In the genomic region with DNA sequence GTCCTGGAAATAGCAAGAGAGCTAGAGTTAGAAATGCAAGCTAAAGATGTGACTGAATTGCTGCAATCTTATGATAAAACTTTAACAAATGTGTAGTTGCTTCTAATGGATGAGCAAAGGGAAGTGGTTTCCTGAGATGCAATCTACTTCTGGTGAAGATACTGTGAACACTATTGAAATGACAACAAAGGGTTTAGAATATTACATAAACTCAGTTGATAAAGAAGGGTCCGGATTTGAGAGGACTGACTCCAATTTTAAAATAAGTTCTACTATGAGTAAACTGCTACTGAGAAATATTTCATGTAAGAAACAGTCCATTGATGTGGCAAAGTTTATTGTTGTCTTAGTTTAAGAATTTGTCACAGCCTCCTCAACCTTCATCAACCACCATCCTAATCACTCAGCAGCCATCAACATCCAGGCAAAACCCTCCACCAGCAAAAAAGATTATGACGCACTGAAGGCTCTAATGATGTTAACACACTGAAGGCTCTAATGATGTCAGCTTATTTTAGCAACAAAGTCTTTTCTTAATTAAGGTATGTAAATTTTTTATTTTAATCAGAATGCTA, we compare ENCODE assay signal across 23 cellular contexts.
"Had no signal": no experiment of that assay in that cellular context is flagged by ENCODE, and none has a peak within 500 bp of the region (broad histone marks: within the 10 kb centered on the region; RNA-seq: fewer than 3 reads in every experiment).

No MANE protein-coding gene starts in this region.

- H3K27me3 ChIP-seq: colonic mucosa, esophagus squamous epithelium, gastrocnemius medialis, heart right ventricle, left lung had no signal

- H3K27ac ChIP-seq: colonic mucosa, esophagus squamous epithelium, gastrocnemius medialis, heart right ventricle, left lung, lower lobe of right lung had no signal

- ATAC-seq: esophagus mucosa, gastrocnemius medialis, heart right ventricle, left cardiac atrium, left lung, left ventricle myocardium superior, lower lobe of right lung, mucosa of descending colon had no signal

- H3K9me3 Mint-ChIP-seq: dendritic cell treated with granulocyte-macrophage colony-stimulating factor and Interleukin-4, amounts not matched to agents 40 ng/mL and 50 ng/mL, for 4 days; mesothelial cell of epicardium had no signal

- H3K4me3 ChIP-seq: colonic mucosa, esophagus squamous epithelium, gastrocnemius medialis, heart right ventricle, left lung, lower lobe of right lung, mucosa of descending colon had no signal

- H3K9me3 ChIP-seq: colonic mucosa, esophagus squamous epithelium, gastrocnemius medialis, left lung, lower lobe of right lung, mucosa of descending colon had no signal

- H3K4me1 ChIP-seq: colonic mucosa, esophagus squamous epithelium, gastrocnemius medialis, heart right ventricle, left lung, lower lobe of right lung had no signal

- H3K36me3 Mint-ChIP-seq: mesothelial cell of epicardium had no signal

- H3K36me3 ChIP-seq: colonic mucosa, esophagus squamous epithelium, gastrocnemius medialis, heart right ventricle, left lung, lower lobe of right lung had no signal

- H3K27me3 Mint-ChIP-seq: dendritic cell treated with granulocyte-macrophage colony-stimulating factor and Interleukin-4, amounts not matched to agents 40 ng/mL and 50 ng/mL, for 4 days had no signal

- DNase-seq: colonic mucosa; cortex of kidney; effector CD8-positive, alpha-beta T cell; esophagus squamous epithelium; foreskin fibroblast; foreskin melanocyte; gastrocnemius medialis; glutamatergic neuron; head of caudate nucleus; heart right ventricle; hippocampal formation; left cardiac atrium; left lung; left ventricle myocardium superior; lower lobe of right lung; mesenchymal stem cell; mucosa of descending colon had no signal

- FAIRE-seq: endothelial cell of umbilical vein, islet of Langerhans, keratinocyte had no signal

- H3K27ac Mint-ChIP-seq: dendritic cell treated with granulocyte-macrophage colony-stimulating factor and Interleukin-4, amounts not matched to agents 40 ng/mL and 50 ng/mL, for 4 days; mesothelial cell of epicardium had no signal

- H3K4me1 Mint-ChIP-seq: mesothelial cell of epicardium had no signal

- H3K4me3 Mint-ChIP-seq: dendritic cell treated with granulocyte-macrophage colony-stimulating factor and Interleukin-4, amounts not matched to agents 40 ng/mL and 50 ng/mL, for 4 days; mesothelial cell of epicardium had no signal
